ENCODE assay signal across 1 cellular context in genomic region chr9:112717669-112718331, GRCh38.
TF ChIP-seq lines count a peak whose summit lies in the region.

TSS of gene INIP (minus strand) at chr9:112718117. CDS start at chr9:112716485, 1,632 bp downstream.

TF ChIP-seq in HepG2, 621 proteins besides CTCF, POLR2A, EP300 and RAD21 (continued from another document and continues in another):
- no peak for TF ChIP-seq AFF4 (CRISPR knock-in tag; IDR thresholded peaks at IDR 0.05)
- TF ChIP-seq BRD4 (CRISPR knock-in tag; IDR thresholded peaks at IDR 0.05) = no peak
- TF ChIP-seq PCBP2 (optimal IDR thresholded peaks at IDR 0.05; ENCODE audit: low read depth, low read length, poor library complexity, severe bottlenecking) = no peak
- TF ChIP-seq TOPORS (CRISPR knock-in tag; IDR thresholded peaks at IDR 0.05) = no peak
- no peak for TF ChIP-seq NFAT5 (CRISPR knock-in tag; IDR thresholded peaks at IDR 0.05)
- peak; percentile 90 for TF ChIP-seq ELF1 (CRISPR knock-in tag; IDR thresholded peaks at IDR 0.05)
- TF ChIP-seq ZNF335 (CRISPR knock-in tag; IDR thresholded peaks at IDR 0.05) = no peak
- no peak for TF ChIP-seq ATF7-NPFF (CRISPR knock-in tag; IDR thresholded peaks at IDR 0.05; ENCODE audit: low read depth)
- no peak for TF ChIP-seq DZIP1 (CRISPR knock-in tag; IDR thresholded peaks at IDR 0.05)
- TF ChIP-seq, protein P1, sequence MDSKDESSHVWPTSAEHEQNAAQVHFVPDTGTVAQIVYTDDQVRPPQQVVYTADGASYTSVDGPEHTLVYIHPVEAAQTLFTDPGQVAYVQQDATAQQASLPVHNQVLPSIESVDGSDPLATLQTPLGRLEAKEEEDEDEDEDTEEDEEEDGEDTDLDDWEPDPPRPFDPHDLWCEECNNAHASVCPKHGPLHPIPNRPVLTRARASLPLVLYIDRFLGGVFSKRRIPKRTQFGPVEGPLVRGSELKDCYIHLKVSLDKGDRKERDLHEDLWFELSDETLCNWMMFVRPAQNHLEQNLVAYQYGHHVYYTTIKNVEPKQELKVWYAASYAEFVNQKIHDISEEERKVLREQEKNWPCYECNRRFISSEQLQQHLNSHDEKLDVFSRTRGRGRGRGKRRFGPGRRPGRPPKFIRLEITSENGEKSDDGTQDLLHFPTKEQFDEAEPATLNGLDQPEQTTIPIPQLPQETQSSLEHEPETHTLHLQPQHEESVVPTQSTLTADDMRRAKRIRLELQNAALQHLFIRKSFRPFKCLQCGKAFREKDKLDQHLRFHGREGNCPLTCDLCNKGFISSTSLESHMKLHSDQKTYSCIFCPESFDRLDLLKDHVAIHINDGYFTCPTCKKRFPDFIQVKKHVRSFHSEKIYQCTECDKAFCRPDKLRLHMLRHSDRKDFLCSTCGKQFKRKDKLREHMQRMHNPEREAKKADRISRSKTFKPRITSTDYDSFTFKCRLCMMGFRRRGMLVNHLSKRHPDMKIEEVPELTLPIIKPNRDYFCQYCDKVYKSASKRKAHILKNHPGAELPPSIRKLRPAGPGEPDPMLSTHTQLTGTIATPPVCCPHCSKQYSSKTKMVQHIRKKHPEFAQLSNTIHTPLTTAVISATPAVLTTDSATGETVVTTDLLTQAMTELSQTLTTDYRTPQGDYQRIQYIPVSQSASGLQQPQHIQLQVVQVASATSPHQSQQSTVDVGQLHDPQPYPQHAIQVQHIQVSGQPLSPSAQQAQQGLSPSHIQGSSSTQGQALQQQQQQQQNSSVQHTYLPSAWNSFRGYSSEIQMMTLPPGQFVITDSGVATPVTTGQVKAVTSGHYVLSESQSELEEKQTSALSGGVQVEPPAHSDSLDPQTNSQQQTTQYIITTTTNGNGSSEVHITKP (CRISPR knock-in tag; IDR thresholded peaks at IDR 0.05; ENCODE audit: low read depth) = no peak
- TF ChIP-seq JUN (CRISPR knock-in tag; IDR thresholded peaks at IDR 0.05) = 0 out of 2 replicates have a peak, but pooled peaks have one; percentile 36
- TF ChIP-seq ZNF430 (CRISPR knock-in tag; IDR thresholded peaks at IDR 0.05) = no peak
- TF ChIP-seq ZBTB21 (CRISPR knock-in tag; IDR thresholded peaks at IDR 0.05) = peak; percentile 41; the same call in 1 of the 2 replicates
- TF ChIP-seq RCOR2 (CRISPR knock-in tag; IDR thresholded peaks at IDR 0.05) = no peak
- peak; percentile 58 for TF ChIP-seq SPEN (CRISPR knock-in tag; IDR thresholded peaks at IDR 0.05; ENCODE audit: low read depth)
- TF ChIP-seq AKNA (CRISPR knock-in tag; IDR thresholded peaks at IDR 0.05; ENCODE audit: borderline replicate concordance) = no peak
- TF ChIP-seq CEBPZ (IDR thresholded peaks at IDR 0.05; ENCODE audit: low read length) = no peak
- TF ChIP-seq ZC3H4 (CRISPR knock-in tag; IDR thresholded peaks at IDR 0.05; ENCODE audit: borderline replicate concordance) = no peak
- TF ChIP-seq ZNF724P (CRISPR knock-in tag; IDR thresholded peaks at IDR 0.05; ENCODE audit: borderline replicate concordance) = no peak
- TF ChIP-seq PAWR (CRISPR knock-in tag; IDR thresholded peaks at IDR 0.05; ENCODE audit: borderline replicate concordance) = no peak
- peak; percentile 86 for TF ChIP-seq ZMYM4 (CRISPR knock-in tag; IDR thresholded peaks at IDR 0.05)
- TF ChIP-seq NFE2L1 (CRISPR knock-in tag; IDR thresholded peaks at IDR 0.05; ENCODE audit: borderline replicate concordance) = no peak
- TF ChIP-seq ZEB1 (IDR thresholded peaks at IDR 0.05; ENCODE audit: insufficient replicate concordance, low read depth) = no peak
- TF ChIP-seq GATAD2A (CRISPR knock-in tag; IDR thresholded peaks at IDR 0.05) = 0 out of 2 replicates have a peak, but pooled peaks have one; percentile 9
- TF ChIP-seq HNRNPK (IDR thresholded peaks at IDR 0.05; ENCODE audit: low read depth, low read length, poor library complexity, severe bottlenecking) = no peak
- TF ChIP-seq YEATS4 (CRISPR knock-in tag; IDR thresholded peaks at IDR 0.05; ENCODE audit: borderline replicate concordance) = no peak; the same call in 1 of the 2 replicates
